ENCODE assay signal across 1 cellular context in the genomic region with DNA sequence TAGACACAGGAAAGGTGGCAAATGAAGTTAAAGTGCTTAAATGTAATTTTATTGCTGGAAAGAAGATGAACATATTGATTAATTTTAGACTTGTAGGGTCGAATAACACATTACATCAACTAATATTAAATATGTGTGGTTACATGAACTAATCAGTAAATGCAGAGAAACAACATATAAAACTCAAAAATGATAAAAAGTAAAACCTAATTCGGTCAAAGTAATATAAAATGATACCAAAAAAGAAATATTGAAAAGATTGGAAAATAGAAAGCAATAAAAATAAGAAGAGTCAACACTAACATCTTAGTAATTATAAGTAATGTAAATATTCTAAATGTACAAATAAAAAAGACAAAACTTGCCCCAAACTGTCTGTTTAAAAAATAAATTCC.
TF ChIP-seq lines count a peak whose summit lies in the region.

No MANE protein-coding gene starts in this region.

TF ChIP-seq in GM12878, 131 proteins besides CTCF, POLR2A, EP300 and RAD21:
- TF ChIP-seq, protein P1, sequence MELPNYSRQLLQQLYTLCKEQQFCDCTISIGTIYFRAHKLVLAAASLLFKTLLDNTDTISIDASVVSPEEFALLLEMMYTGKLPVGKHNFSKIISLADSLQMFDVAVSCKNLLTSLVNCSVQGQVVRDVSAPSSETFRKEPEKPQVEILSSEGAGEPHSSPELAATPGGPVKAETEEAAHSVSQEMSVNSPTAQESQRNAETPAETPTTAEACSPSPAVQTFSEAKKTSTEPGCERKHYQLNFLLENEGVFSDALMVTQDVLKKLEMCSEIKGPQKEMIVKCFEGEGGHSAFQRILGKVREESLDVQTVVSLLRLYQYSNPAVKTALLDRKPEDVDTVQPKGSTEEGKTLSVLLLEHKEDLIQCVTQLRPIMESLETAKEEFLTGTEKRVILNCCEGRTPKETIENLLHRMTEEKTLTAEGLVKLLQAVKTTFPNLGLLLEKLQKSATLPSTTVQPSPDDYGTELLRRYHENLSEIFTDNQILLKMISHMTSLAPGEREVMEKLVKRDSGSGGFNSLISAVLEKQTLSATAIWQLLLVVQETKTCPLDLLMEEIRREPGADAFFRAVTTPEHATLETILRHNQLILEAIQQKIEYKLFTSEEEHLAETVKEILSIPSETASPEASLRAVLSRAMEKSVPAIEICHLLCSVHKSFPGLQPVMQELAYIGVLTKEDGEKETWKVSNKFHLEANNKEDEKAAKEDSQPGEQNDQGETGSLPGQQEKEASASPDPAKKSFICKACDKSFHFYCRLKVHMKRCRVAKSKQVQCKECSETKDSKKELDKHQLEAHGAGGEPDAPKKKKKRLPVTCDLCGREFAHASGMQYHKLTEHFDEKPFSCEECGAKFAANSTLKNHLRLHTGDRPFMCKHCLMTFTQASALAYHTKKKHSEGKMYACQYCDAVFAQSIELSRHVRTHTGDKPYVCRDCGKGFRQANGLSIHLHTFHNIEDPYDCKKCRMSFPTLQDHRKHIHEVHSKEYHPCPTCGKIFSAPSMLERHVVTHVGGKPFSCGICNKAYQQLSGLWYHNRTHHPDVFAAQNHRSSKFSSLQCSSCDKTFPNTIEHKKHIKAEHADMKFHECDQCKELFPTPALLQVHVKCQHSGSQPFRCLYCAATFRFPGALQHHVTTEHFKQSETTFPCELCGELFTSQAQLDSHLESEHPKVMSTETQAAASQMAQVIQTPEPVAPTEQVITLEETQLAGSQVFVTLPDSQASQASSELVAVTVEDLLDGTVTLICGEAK (IDR thresholded peaks at IDR 0.05; ENCODE audit: borderline replicate concordance), result no peak
- TF ChIP-seq KLF5 (IDR thresholded peaks at IDR 0.05; ENCODE audit: partially characterized antibody), result no peak
- no peak for TF ChIP-seq NR2C2 (IDR thresholded peaks at IDR 0.05; ENCODE audit: borderline replicate concordance, control insufficient read depth, insufficient read length, low read depth)
- TF ChIP-seq CHD1 (IDR thresholded peaks at IDR 0.05; ENCODE audit: low read depth, low read length), result no peak
- no peak for TF ChIP-seq RBBP5 (conservative IDR thresholded peaks at IDR 0.05)
- no peak for TF ChIP-seq CEBPZ (IDR thresholded peaks at IDR 0.05; ENCODE audit: low read depth, low read length)
- TF ChIP-seq ZNF274 (IDR thresholded peaks at IDR 0.05; ENCODE audit: insufficient read depth, insufficient read length), result no peak
- TF ChIP-seq JUNB (IDR thresholded peaks at IDR 0.05), result no peak
- TF ChIP-seq, protein P2, sequence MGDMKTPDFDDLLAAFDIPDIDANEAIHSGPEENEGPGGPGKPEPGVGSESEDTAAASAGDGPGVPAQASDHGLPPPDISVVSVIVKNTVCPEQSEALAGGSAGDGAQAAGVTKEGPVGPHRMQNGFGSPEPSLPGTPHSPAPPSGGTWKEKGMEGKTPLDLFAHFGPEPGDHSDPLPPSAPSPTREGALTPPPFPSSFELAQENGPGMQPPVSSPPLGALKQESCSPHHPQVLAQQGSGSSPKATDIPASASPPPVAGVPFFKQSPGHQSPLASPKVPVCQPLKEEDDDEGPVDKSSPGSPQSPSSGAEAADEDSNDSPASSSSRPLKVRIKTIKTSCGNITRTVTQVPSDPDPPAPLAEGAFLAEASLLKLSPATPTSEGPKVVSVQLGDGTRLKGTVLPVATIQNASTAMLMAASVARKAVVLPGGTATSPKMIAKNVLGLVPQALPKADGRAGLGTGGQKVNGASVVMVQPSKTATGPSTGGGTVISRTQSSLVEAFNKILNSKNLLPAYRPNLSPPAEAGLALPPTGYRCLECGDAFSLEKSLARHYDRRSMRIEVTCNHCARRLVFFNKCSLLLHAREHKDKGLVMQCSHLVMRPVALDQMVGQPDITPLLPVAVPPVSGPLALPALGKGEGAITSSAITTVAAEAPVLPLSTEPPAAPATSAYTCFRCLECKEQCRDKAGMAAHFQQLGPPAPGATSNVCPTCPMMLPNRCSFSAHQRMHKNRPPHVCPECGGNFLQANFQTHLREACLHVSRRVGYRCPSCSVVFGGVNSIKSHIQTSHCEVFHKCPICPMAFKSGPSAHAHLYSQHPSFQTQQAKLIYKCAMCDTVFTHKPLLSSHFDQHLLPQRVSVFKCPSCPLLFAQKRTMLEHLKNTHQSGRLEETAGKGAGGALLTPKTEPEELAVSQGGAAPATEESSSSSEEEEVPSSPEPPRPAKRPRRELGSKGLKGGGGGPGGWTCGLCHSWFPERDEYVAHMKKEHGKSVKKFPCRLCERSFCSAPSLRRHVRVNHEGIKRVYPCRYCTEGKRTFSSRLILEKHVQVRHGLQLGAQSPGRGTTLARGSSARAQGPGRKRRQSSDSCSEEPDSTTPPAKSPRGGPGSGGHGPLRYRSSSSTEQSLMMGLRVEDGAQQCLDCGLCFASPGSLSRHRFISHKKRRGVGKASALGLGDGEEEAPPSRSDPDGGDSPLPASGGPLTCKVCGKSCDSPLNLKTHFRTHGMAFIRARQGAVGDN (IDR thresholded peaks at IDR 0.05), result no peak
- no peak for TF ChIP-seq IKZF1 (conservative IDR thresholded peaks at IDR 0.05)
- TF ChIP-seq FOXM1 (IDR thresholded peaks at IDR 0.05; ENCODE audit: low read depth, low read length), result no peak
- TF ChIP-seq E2F4 (IDR thresholded peaks at IDR 0.05; ENCODE audit: low read depth, low read length), result no peak
